ENCODE assay signal across 9 cellular contexts in genomic region chr1:2236695-2237677, GRCh38. TPM values are rescaled to one million over a fixed set of nuclear protein-coding genes. Genes with fewer than 3 reads are reported as not detected.
DNase-seq lines count a peak whose midpoint lies in the region; ATAC-seq and TF ChIP-seq lines count a peak whose summit lies in the region.
"Had no signal": no experiment of that assay in that cellular context is flagged by ENCODE, and none has a peak within 500 bp of the region (broad histone marks: within the 10 kb centered on the region; RNA-seq: fewer than 3 reads in every experiment).

No MANE protein-coding gene starts in this region.

- POLR2A ChIA-PET in HEK293 (lab: Yijun Ruan, JAX): no interaction called here

- peaks cover 35% of the 10 kb centered on the region for H3K4me1 ChIP-seq in HEK293 (ENCODE audit: control insufficient read depth, insufficient read depth, low read length)
- peaks cover 90% of the 10 kb centered on the region for H3K4me1 ChIP-seq in effector memory CD4-positive, alpha-beta T cell (ENCODE audit: control insufficient read depth, insufficient read depth, low read length, poor library complexity, severe bottlenecking)
- H3K4me1 ChIP-seq in skeletal muscle tissue (ENCODE audit: control insufficient read depth in 3 of 3, insufficient read depth in 3 of 3, low read length in 3 of 3): peaks cover 77 to 93% (median 87%) of the 10 kb centered on the region in 3 donors

- H3K27ac ChIP-seq in HEK293 (ENCODE audit: extremely low read depth, low read depth, low read length) (no peak overlapping the region), skeletal muscle tissue (ENCODE audit: low read depth, low read length) (no peak overlapping the region)
- H3K27ac ChIP-seq in effector memory CD4-positive, alpha-beta T cell (ENCODE audit: insufficient read depth, low read length, poor library complexity, severe bottlenecking): peak overlapping the region; percentile 69

- no peak for ATAC-seq in HG02885 (IDR thresholded peaks at IDR 0.05; ENCODE audit: poor library complexity, unreplicated experiment)

- H3K36me3 ChIP-seq in HEK293 (ENCODE audit: control insufficient read depth in 2 of 2, insufficient read depth in 1 of 2, low read length in 2 of 2) (peaks cover 0 to 41% of the 10 kb centered on the region in 2 experiments; a peak in 2 of 3 replicates), skeletal muscle tissue (ENCODE audit: control insufficient read depth in 3 of 3, insufficient read depth in 3 of 3, low read length in 3 of 3) (peaks cover 0 to 3% (median 0%) of the 10 kb centered on the region in 3 donors)
- H3K36me3 ChIP-seq in effector memory CD4-positive, alpha-beta T cell (ENCODE audit: control insufficient read depth, insufficient read depth, low read length): peaks cover 8% of the 10 kb centered on the region

- CTCF ChIA-PET in HEK293 (lab: Yijun Ruan, JAX): interaction anchor here (0.7 kb wide), 1 partner anchor 24 kb away, joined by 3 read pairs; no protein-coding TSS in a partner anchor

- H3K4me3 ChIP-seq in HEK293 (ENCODE audit: low read depth, low read length) (no peak overlapping the region), skeletal muscle tissue (ENCODE audit: low read length in 3 of 3) (peak overlapping the region in 2 of 3 donors; percentile 13 to 16)
- peak overlapping the region; percentile 35 for H3K4me3 ChIP-seq in effector memory CD4-positive, alpha-beta T cell (ENCODE audit: insufficient read depth, low read depth, low read length, poor library complexity, severe bottlenecking)

- no peak for TF ChIP-seq CTCF in HEK293 (tag by site-specific recombination; IDR thresholded peaks at IDR 0.05)

- no peaks in the 10 kb centered on the region for H3K27me3 ChIP-seq in effector memory CD4-positive, alpha-beta T cell (replicated peaks; ENCODE audit: control insufficient read depth, insufficient read depth, low read length, poor library complexity, severe bottlenecking)
- H3K27me3 ChIP-seq in skeletal muscle tissue (ENCODE audit: control insufficient read depth in 3 of 3, insufficient read depth in 3 of 3, low read length in 3 of 3): no peaks in the 10 kb centered on the region

- no peak for DNase-seq in T-helper 2 cell treated with Interferon-gamma antibody and Interleukin-4, amounts not matched to agents 5 μg/mL and 100 μg/mL, for 36 hours (ENCODE audit: low spot score)
- peak; percentile 65 to 72 (median 69) for DNase-seq in effector memory CD4-positive, alpha-beta T cell
- DNase-seq in cerebellar cortex (ENCODE audit: low spot score): no peak
- no peak for DNase-seq in ecto neural progenitor cell (ENCODE audit: low spot score)
- no peak for DNase-seq in kidney tubule cell (ENCODE audit: low spot score)
- DNase-seq: RPMI8226 had no signal

- H3K27ac Mint-ChIP-seq in T-helper 2 cell treated with Interferon-gamma antibody and Interleukin-4, amounts not matched to agents 5 μg/mL and 100 μg/mL, for 36 hours: peak overlapping the region; percentile 69

- peaks cover 57% of the 10 kb centered on the region for H3K4me1 Mint-ChIP-seq in T-helper 2 cell treated with Interferon-gamma antibody and Interleukin-4, amounts not matched to agents 5 μg/mL and 100 μg/mL, for 36 hours (ENCODE audit: low read depth)

- H3K9ac ChIP-seq in skeletal muscle tissue (ENCODE audit: low read depth in 1 of 3, low read length in 3 of 3): peak overlapping the region in 2 of 3 donors; percentile 0 to 60

- H3K9me3 ChIP-seq in HEK293 (ENCODE audit: control insufficient read depth, insufficient read depth, low read depth, low read length) (no peaks in the 10 kb centered on the region), skeletal muscle tissue (ENCODE audit: control insufficient read depth in 3 of 3, low read length in 3 of 3) (no peaks in the 10 kb centered on the region)
- H3K9me3 ChIP-seq in effector memory CD4-positive, alpha-beta T cell (ENCODE audit: control insufficient read depth, low read length): no peaks in the 10 kb centered on the region

- H3K36me3 Mint-ChIP-seq in T-helper 2 cell treated with Interferon-gamma antibody and Interleukin-4, amounts not matched to agents 5 μg/mL and 100 μg/mL, for 36 hours (ENCODE audit: low read depth): peaks cover 34% of the 10 kb centered on the region

- H3K9me3 Mint-ChIP-seq in T-helper 2 cell treated with Interferon-gamma antibody and Interleukin-4, amounts not matched to agents 5 μg/mL and 100 μg/mL, for 36 hours: no peaks in the 10 kb centered on the region

- peak overlapping the region; percentile 63 for H3K4me3 Mint-ChIP-seq in T-helper 2 cell treated with Interferon-gamma antibody and Interleukin-4, amounts not matched to agents 5 μg/mL and 100 μg/mL, for 36 hours

- no peaks in the 10 kb centered on the region for H3K27me3 Mint-ChIP-seq in T-helper 2 cell treated with Interferon-gamma antibody and Interleukin-4, amounts not matched to agents 5 μg/mL and 100 μg/mL, for 36 hours (ENCODE audit: low read depth)

TF ChIP-seq in HEK293, 187 proteins besides CTCF, POLR2A, EP300 and RAD21 (continues in another document):
- no peak for TF ChIP-seq ZNF169 (tag by site-specific recombination; IDR thresholded peaks at IDR 0.05)
- TF ChIP-seq ZNF629 (tag by site-specific recombination; IDR thresholded peaks at IDR 0.05): peak; percentile 77
- TF ChIP-seq OSR2 (tag by site-specific recombination; IDR thresholded peaks at IDR 0.05): peak; percentile 64
- no peak for TF ChIP-seq ZBTB11 (tag by site-specific recombination; conservative IDR thresholded peaks at IDR 0.05; ENCODE audit: low read depth)
- no peak for TF ChIP-seq ZBTB44 (tag by site-specific recombination; IDR thresholded peaks at IDR 0.05)
- TF ChIP-seq KLF17 (tag by site-specific recombination; IDR thresholded peaks at IDR 0.05): peak; percentile 90
- TF ChIP-seq ZNF621 (tag by site-specific recombination; IDR thresholded peaks at IDR 0.05): no peak
- no peak for TF ChIP-seq PRDM4 (tag by site-specific recombination; IDR thresholded peaks at IDR 0.05)
- TF ChIP-seq PRDM1 (tag by site-specific recombination; IDR thresholded peaks at IDR 0.05): peak; percentile 66; the same call in 1 of the 2 replicates

RNA-seq across cellular contexts. Expression of gene SKI, which starts 8.9 kb away (rescaled TPM):
- 19.3 TPM for total RNA-seq in skeletal muscle tissue

RNA-seq across cellular contexts. Expression of gene FAAP20, which starts 42.4 kb away (rescaled TPM):
- total RNA-seq in skeletal muscle tissue: 13.0 TPM

Comparison
In these comparisons a context has a peak if more than half of its experiments do, and no peak if none do; other contexts are left out.
1. DNase-seq: peak in effector memory CD4-positive, alpha-beta T cell (3 of 3); none in T-helper 2 cell treated with Interferon-gamma antibody and Interleukin-4, amounts not matched to agents 5 μg/mL and 100 μg/mL, for 36 hours (single experiment), cerebellar cortex (single experiment), ecto neural progenitor cell (single experiment) and kidney tubule cell (single experiment).